Comparison of ENCODE assay signal across 13 cellular contexts in the genomic region with DNA sequence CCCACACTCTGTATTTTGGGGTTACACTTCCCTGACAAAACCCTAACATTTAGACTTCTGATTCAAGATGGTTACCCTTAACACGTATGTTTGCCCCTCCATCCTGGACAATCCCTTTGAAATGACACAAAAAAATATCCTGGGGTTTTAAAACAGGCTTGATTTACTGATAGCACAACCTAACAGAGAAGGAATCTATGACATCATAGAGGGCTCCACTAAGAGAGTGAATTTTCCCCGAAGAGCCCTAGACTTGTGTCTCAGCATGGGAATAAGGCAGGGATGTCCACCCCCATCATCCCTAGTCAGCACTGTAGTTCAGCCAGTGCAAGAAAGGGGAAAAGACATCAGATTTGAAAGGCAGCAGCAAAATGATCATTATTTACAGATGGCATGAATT. TPM values are rescaled to one million over a fixed set of nuclear protein-coding genes. Genes with fewer than 3 reads are reported as not detected.
A peak's percentile ranks its signal among the peaks of the same experiment; 100 is the strongest.
DNase-seq lines count a peak whose midpoint lies in the region; ATAC-seq and TF ChIP-seq lines count a peak whose summit lies in the region.
"Had no signal": no experiment of that assay in that cellular context is flagged by ENCODE, and none has a peak within 500 bp of the region (broad histone marks: within the 10 kb centered on the region; RNA-seq: fewer than 3 reads in every experiment).

No MANE protein-coding gene starts in this region.

- no peak for TF ChIP-seq CTCF in GM13977 (IDR thresholded peaks at IDR 0.05; ENCODE audit: extremely low read depth, insufficient read depth, missing control alignments)

- peak; percentile 6 for DNase-seq in AG20443 (ENCODE audit: low spot score)
- peak; percentile 1 for DNase-seq in GM13977 (ENCODE audit: low spot score)
- DNase-seq in left lobe of liver (ENCODE audit: low spot score): peak; percentile 2
- no peak for DNase-seq in DMS79 (lab: John Stamatoyannopoulos, UW)
- DNase-seq in activated naive CD4-positive, alpha-beta T cell treated with Interleukin-2 at 50 U/mL for 16 hours: no peak
- DNase-seq: Calu3; CD8-positive, alpha-beta T cell; DMS 273 treated with DMSO at 0.1 percent for 48 hours; DMS53; GOT3; Kasumi-1; KG1 had no signal

- ATAC-seq in left lobe of liver (no peak), GM19023 (IDR thresholded peaks at IDR 0.05; ENCODE audit: unreplicated experiment) (no peak)
- ATAC-seq: CD8-positive, alpha-beta T cell had no signal

- in situ Hi-C loops in GM13977 (cut with MboI; ENCODE audit: low pct_unique_long_range_greater_than_20kb, low sequenced_read_pairs, unreplicated experiment): no loop called here

RNA-seq across cellular contexts. Expression of a gene that starts 15.8 kb away (rescaled TPM):
- 19.3 TPM for total RNA-seq in left lobe of liver

RNA-seq across cellular contexts. Expression of a gene that starts 53.2 kb away (rescaled TPM):
- total RNA-seq in left lobe of liver: 2.7 TPM

Comparison
In these comparisons a context has a peak if more than half of its experiments do, and no peak if none do; other contexts are left out.
1. DNase-seq: peak in AG20443 (single experiment), GM13977 (single experiment) and left lobe of liver (single experiment); none in DMS79 (single experiment) and activated naive CD4-positive, alpha-beta T cell treated with Interleukin-2 at 50 U/mL for 16 hours (single experiment).